In genomic region chr6:117585647-117586046, GRCh38 we compare ENCODE assay signal across 22 cellular contexts. TPM values are rescaled to one million over a fixed set of nuclear protein-coding genes. Genes with fewer than 3 reads are reported as not detected.
DNase-seq lines count a peak whose midpoint lies in the region; ATAC-seq and TF ChIP-seq lines count a peak whose summit lies in the region.
"Had no signal": no experiment of that assay in that cellular context is flagged by ENCODE, and none has a peak within 500 bp of the region (broad histone marks: within the 10 kb centered on the region; RNA-seq: fewer than 3 reads in every experiment).

No MANE protein-coding gene starts in this region.

- peaks cover 37% of the 10 kb centered on the region for H3K36me3 ChIP-seq in osteoblast (ENCODE audit: insufficient read depth, low read length)

- H3K27me3 Mint-ChIP-seq in T-helper 17 cell, result no peaks in the 10 kb centered on the region
- H3K27me3 Mint-ChIP-seq: CD4-positive, alpha-beta T cell; CD8-positive, alpha-beta memory T cell had no signal

- H3K4me2 ChIP-seq in osteoblast (ENCODE audit: insufficient read depth, low read length), result no peak overlapping the region
- H3K4me2 ChIP-seq: A549; BLaER1 treated with 17β-estradiol and CSF1 and Interleukin-3, amounts not matched to agents 10 nM and 100 nM had no signal

- DNase-seq in T-helper 17 cell (no peak), osteoblast (ENCODE audit: insufficient read length, low spot score, missing footprints) (peak; percentile 19), DMS153 (lab: John Stamatoyannopoulos, UW) (no peak), EL (no peak), Right ventricle myocardium inferior (ENCODE audit: missing footprints) (no peak)
- DNase-seq in stimulated activated effector memory CD8-positive, alpha-beta T cell treated with anti-CD3 and anti-CD28 coated beads, Interleukin-12 subunit alpha, Interleukin-12 subunit beta, amount 100 ng/mL, for 72 hours (ENCODE audit: low spot score in 2 of 2), result no peak
- DNase-seq: 8988T; ACHN; AML-193; BE2C; CD4-positive, alpha-beta T cell; CD8-positive, alpha-beta memory T cell; DMS 273 treated with DMSO at 0.1 percent for 48 hours; DMS53; DMS79 treated with DMSO at 0.1 percent for 48 hours; GM23248; H7; HCEC 1CT had no signal

- H3K36me3 Mint-ChIP-seq in T-helper 17 cell (ENCODE audit: low read depth), result peaks cover 4% of the 10 kb centered on the region
- peaks cover 34% of the 10 kb centered on the region for H3K36me3 Mint-ChIP-seq in stimulated activated effector memory CD8-positive, alpha-beta T cell treated with anti-CD3 and anti-CD28 coated beads, Interleukin-12 subunit alpha, Interleukin-12 subunit beta, amount 100 ng/mL, for 72 hours

- ATAC-seq in T-helper 17 cell (no peak), Right ventricle myocardium inferior (no peak)
- ATAC-seq in stimulated activated effector memory CD8-positive, alpha-beta T cell treated with anti-CD3 and anti-CD28 coated beads, Interleukin-12 subunit alpha, Interleukin-12 subunit beta, amount 100 ng/mL, for 72 hours, result no peak
- ATAC-seq: A549, GM12878 had no signal

- intact Hi-C loops in Right ventricle myocardium inferior (cut with DNase I), result no loop called here

- H4K20me1 ChIP-seq in osteoblast (ENCODE audit: insufficient read depth, low read length), result peaks cover 55% of the 10 kb centered on the region

- H3K4me1 Mint-ChIP-seq in T-helper 17 cell, result peaks cover 36% of the 10 kb centered on the region
- H3K4me1 Mint-ChIP-seq in stimulated activated effector memory CD8-positive, alpha-beta T cell treated with anti-CD3 and anti-CD28 coated beads, Interleukin-12 subunit alpha, Interleukin-12 subunit beta, amount 100 ng/mL, for 72 hours, result peaks cover 27% of the 10 kb centered on the region
- H3K4me1 Mint-ChIP-seq: CD14-positive monocyte had no signal

- no peaks in the 10 kb centered on the region for H3K9me3 Mint-ChIP-seq in stimulated activated effector memory CD8-positive, alpha-beta T cell treated with anti-CD3 and anti-CD28 coated beads, Interleukin-12 subunit alpha, Interleukin-12 subunit beta, amount 100 ng/mL, for 72 hours
- H3K9me3 Mint-ChIP-seq: CD14-positive monocyte; CD4-positive, alpha-beta T cell; CD8-positive, alpha-beta memory T cell had no signal

- no peaks in the 10 kb centered on the region for H3K27me3 ChIP-seq in osteoblast (ENCODE audit: insufficient read depth, low read length)
- H3K27me3 ChIP-seq: BE2C; BLaER1 treated with 17β-estradiol and CSF1 and Interleukin-3, amounts not matched to agents 10 nM and 100 nM had no signal

- peaks cover 91% of the 10 kb centered on the region for H3K79me2 ChIP-seq in osteoblast (ENCODE audit: insufficient read depth, low read length)

- no peaks in the 10 kb centered on the region for H3K4me1 ChIP-seq in osteoblast (ENCODE audit: insufficient read depth, low read length)
- H3K4me1 ChIP-seq: A549, BE2C had no signal

- H3K9me3 ChIP-seq in T-helper 17 cell (ENCODE audit: control insufficient read depth, low read length, poor library complexity, severe bottlenecking), result no peaks in the 10 kb centered on the region
- no peaks in the 10 kb centered on the region for H3K9me3 ChIP-seq in osteoblast (ENCODE audit: low read depth, low read length)
- H3K9me3 ChIP-seq: A549, BE2C had no signal

- peak overlapping the region; percentile 19 for H3K27ac Mint-ChIP-seq in T-helper 17 cell
- peak overlapping the region; percentile 9 for H3K27ac Mint-ChIP-seq in stimulated activated effector memory CD8-positive, alpha-beta T cell treated with anti-CD3 and anti-CD28 coated beads, Interleukin-12 subunit alpha, Interleukin-12 subunit beta, amount 100 ng/mL, for 72 hours
- H3K27ac Mint-ChIP-seq: CD4-positive, alpha-beta T cell had no signal

- no peak overlapping the region for H3K27ac ChIP-seq in osteoblast (ENCODE audit: low read depth, low read length)
- H3K27ac ChIP-seq: A549; BLaER1 treated with 17β-estradiol and CSF1 and Interleukin-3, amounts not matched to agents 10 nM and 100 nM; GM23248 had no signal

- no peak overlapping the region for H3K4me3 Mint-ChIP-seq in T-helper 17 cell
- H3K4me3 Mint-ChIP-seq in stimulated activated effector memory CD8-positive, alpha-beta T cell treated with anti-CD3 and anti-CD28 coated beads, Interleukin-12 subunit alpha, Interleukin-12 subunit beta, amount 100 ng/mL, for 72 hours, result no peak overlapping the region
- H3K4me3 Mint-ChIP-seq: CD14-positive monocyte; CD4-positive, alpha-beta T cell had no signal

- no peak for TF ChIP-seq CTCF in osteoblast (IDR thresholded peaks at IDR 0.05; ENCODE audit: extremely low read depth, low read depth, low read length)

- no peak overlapping the region for H3K4me3 ChIP-seq in osteoblast (ENCODE audit: insufficient read depth, low read length)
- H3K4me3 ChIP-seq: A549; BLaER1 treated with 17β-estradiol and CSF1 and Interleukin-3, amounts not matched to agents 10 nM and 100 nM; GM12878; GM23248 had no signal

- H2AFZ ChIP-seq in osteoblast (ENCODE audit: low read length), result no peak overlapping the region
- H2AFZ ChIP-seq: GM23248 had no signal

RNA-seq across cellular contexts. Expression of gene GOPC, which starts 16.7 kb away (rescaled TPM):
- 10 to 100 TPM; 16.8 to 17.4 TPM for total RNA-seq in T-helper 17 cell
- 41.8 and 49.6 TPM in 2 replicates for total RNA-seq in osteoblast
- 18.1 TPM for total RNA-seq in Right ventricle myocardium inferior
